ENCODE assay signal across 9 cellular contexts in the genomic region with DNA sequence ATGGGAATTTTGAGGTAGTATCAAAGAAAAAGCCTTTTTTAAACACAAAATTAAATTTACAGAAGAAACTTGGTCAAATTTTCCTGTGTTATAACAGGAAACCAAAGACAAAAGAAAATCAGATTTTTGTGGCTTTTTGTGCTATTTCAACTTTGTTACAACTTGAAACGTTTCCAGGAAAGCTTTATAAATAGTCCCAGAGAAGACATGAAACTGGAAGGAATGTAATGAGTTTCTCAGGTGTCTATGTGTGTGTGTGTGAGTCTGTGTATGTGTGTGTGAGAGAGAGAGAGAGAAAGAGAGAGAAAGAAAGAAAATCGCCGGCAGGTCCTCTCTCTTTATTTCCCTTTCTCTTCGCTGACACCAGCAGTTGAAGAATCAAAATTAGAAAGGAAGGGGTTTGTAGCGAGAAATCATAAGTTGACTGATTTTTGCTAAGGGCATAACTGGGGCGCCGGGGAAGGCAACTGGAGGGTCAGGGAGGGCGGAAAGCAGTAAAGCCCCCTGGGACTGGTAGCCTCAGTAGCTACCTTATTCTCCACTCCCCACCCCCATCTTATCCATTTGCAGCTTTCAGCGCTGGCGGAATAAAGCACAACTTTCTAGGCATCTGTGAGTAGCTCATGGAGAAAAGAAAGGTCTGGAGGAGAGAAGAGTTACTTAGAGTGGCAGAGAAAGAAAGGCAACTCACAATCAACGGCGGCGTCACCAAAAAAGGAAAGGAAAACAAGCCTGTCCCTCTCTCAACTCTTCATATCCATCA. TPM values are rescaled to one million over a fixed set of nuclear protein-coding genes. Genes with fewer than 3 reads are reported as not detected.
DNase-seq lines count a peak whose midpoint lies in the region; ATAC-seq and TF ChIP-seq lines count a peak whose summit lies in the region.
"Had no signal": no experiment of that assay in that cellular context is flagged by ENCODE, and none has a peak within 500 bp of the region (broad histone marks: within the 10 kb centered on the region; RNA-seq: fewer than 3 reads in every experiment).

No MANE protein-coding gene starts in this region.

- no peaks in the 10 kb centered on the region for H3K9me3 ChIP-seq in SJCRH30 (replicated peaks)
- no peaks in the 10 kb centered on the region for H3K9me3 ChIP-seq in ovary

- H3K36me3 ChIP-seq in BJ (ENCODE audit: control insufficient read depth, insufficient read depth, low read length) (no peaks in the 10 kb centered on the region), SJCRH30 (no peaks in the 10 kb centered on the region), ovary (no peaks in the 10 kb centered on the region)

- H3K4me1 ChIP-seq in SJCRH30 (no peaks in the 10 kb centered on the region), ovary (ENCODE audit: insufficient read depth) (no peaks in the 10 kb centered on the region)

- no peaks in the 10 kb centered on the region for H3K36me3 Mint-ChIP-seq in CD14-positive monocyte

- ATAC-seq in GM21576 (IDR thresholded peaks at IDR 0.05; ENCODE audit: unreplicated experiment), result no peak

- POLR2A ChIA-PET in BJ (lab: Charles Lee), result no interaction called here

- H3K27ac ChIP-seq in SJCRH30 (peak overlapping the region; percentile 79), ovary (peak overlapping the region in 1 of 2 donors; percentile 57)

- H3K9me3 Mint-ChIP-seq in CD14-positive monocyte, result peaks cover 2 to 10% (median 8%) of the 10 kb centered on the region in 7 donors

- no peaks in the 10 kb centered on the region for H3K27me3 ChIP-seq in BJ (ENCODE audit: control insufficient read depth, insufficient read depth, low read length)
- no peaks in the 10 kb centered on the region for H3K27me3 ChIP-seq in SJCRH30
- H3K27me3 ChIP-seq in ovary, result no peaks in the 10 kb centered on the region

- 20 to 33% (median 24%) methylated on average over 13 of the region's 13 CpGs for WGBS in ovary, 3 donors

- no peak for TF ChIP-seq CTCF in BJ (IDR thresholded peaks at IDR 0.05; ENCODE audit: insufficient read depth, low read depth, low read length)
- no peak for TF ChIP-seq CTCF in ovary (IDR thresholded peaks at IDR 0.05)
- no peak for TF ChIP-seq CTCF in CD14-positive monocyte (IDR thresholded peaks at IDR 0.05)

- H3K4me1 Mint-ChIP-seq in CD14-positive monocyte, result peaks cover 5% of the 10 kb centered on the region

- peaks cover 29 to 51% (median 35%) of the 10 kb centered on the region in 3 donors for H3K27me3 Mint-ChIP-seq in CD14-positive monocyte (ENCODE audit: low read depth in 3 of 3)

- TF ChIP-seq EP300 in ovary (IDR thresholded peaks at IDR 0.05), result no peak

- CTCF ChIA-PET in BJ (lab: Yijun Ruan, JAX), result interaction anchor here (1.1 to 1.5 kb wide), 2 partner anchors 17 to 157 kb away, joined by 3 to 4 read pairs; no protein-coding TSS in a partner anchor

- DNase-seq in BJ (ENCODE audit: low read depth) (no peak), SJCRH30 (peak; percentile 17 to 44), fibroblast of peridontal ligament (ENCODE audit: extremely low read depth) (peak; percentile 23), ovary (peak in 1 of 5 donors; percentile 7), DMS153 treated with DMSO at 0.1 percent for 48 hours (lab: John Stamatoyannopoulos, UW; ENCODE audit: unreplicated experiment) (no peak), CD14-positive monocyte (ENCODE audit: low spot score) (no peak)
- DNase-seq in stimulated activated CD4-positive, alpha-beta T cell treated with anti-CD3 and anti-CD28 coated beads, Interleukin-1b, Interleukin-23, amount 100 ng/mL, for 48 hours, result no peak
- DNase-seq: NCI-H1105 treated with DMSO at 0.1 percent for 48 hours had no signal

- H3K27ac Mint-ChIP-seq in CD14-positive monocyte, result no peak overlapping the region

- intact Hi-C loops in ovary (cut with DNase I) (no loop called here), CD14-positive monocyte (cut with micrococcal nuclease) (no loop called here)

- H3K4me3 Mint-ChIP-seq in CD14-positive monocyte, result peak overlapping the region in 1 of 2 donors; percentile 73

- TF ChIP-seq POLR2A in ovary (IDR thresholded peaks at IDR 0.05), result no peak

- H3K4me3 ChIP-seq in BJ (ENCODE audit: low read depth, low read length) (peak overlapping the region; percentile 84), SJCRH30 (peak overlapping the region; percentile 84), ovary (peak overlapping the region; percentile 73)

RNA-seq across cellular contexts. Expression of a gene that starts 1.4 kb away (rescaled TPM):
- polyA plus RNA-seq in BJ (2011; rRNA removed) (56.9 and 97.9 TPM in 2 replicates), ovary (10 to 100 TPM; 15.4 to 49.2 TPM), CD14-positive monocyte (not detected)
- polyA minus RNA-seq in BJ (2011; rRNA and poly(A)+ RNA removed), result 41.2 and 41.4 TPM in 2 replicates
- total RNA-seq in SJCRH30 (2014; rRNA removed; shearing (Covaris generic)), result 44.9 and 49.3 TPM in 2 replicates
- total RNA-seq in ovary, result 10 to 100 TPM; 20.8 to 42.0 (median 28.0) TPM

Comparison
In these comparisons a context has a peak if more than half of its experiments do, and no peak if none do; other contexts are left out.
1. DNase-seq: peak in SJCRH30 (2 of 2) and fibroblast of peridontal ligament (single experiment); none in BJ (single experiment), DMS153 treated with DMSO at 0.1 percent for 48 hours (single experiment), CD14-positive monocyte (single experiment) and stimulated activated CD4-positive, alpha-beta T cell treated with anti-CD3 and anti-CD28 coated beads, Interleukin-1b, Interleukin-23, amount 100 ng/mL, for 48 hours (single experiment).
2. RNA of a gene that starts 1.4 kb away (polyA plus RNA-seq): 56.9 to 97.9 TPM in BJ and 15.4 to 49.2 TPM in ovary; not detected in CD14-positive monocyte; every median in the first group is over 10 times any median in the second.
3. Peak in every context shown above with its lines, with median percentiles within 50 percentile points of each other: H3K4me3 ChIP-seq.